ENCODE assay signal across 8 cellular contexts in genomic region chr2:46915811-46916630, GRCh38. TPM values are rescaled to one million over a fixed set of nuclear protein-coding genes. Genes with fewer than 3 reads are reported as not detected.
DNase-seq lines count a peak whose midpoint lies in the region; ATAC-seq lines count a peak whose summit lies in the region.

No MANE protein-coding gene starts in this region.

- DNase-seq in AML-193 (lab: John Stamatoyannopoulos, UW) (peak; percentile 56 to 83), NCI-H226 (peak; percentile 96), cerebellum (ENCODE audit: low spot score) (peak; percentile 95), kidney glomerular epithelial cell (lab: John Stamatoyannopoulos, UW) (peak; percentile 73)
- DNase-seq in activated CD4-positive, alpha-beta T cell treated with anti-CD3 and anti-CD28 coated beads for 1 hour = peak; percentile 68
- DNase-seq in stimulated activated CD4-positive, alpha-beta T cell treated with anti-CD3 and anti-CD28 coated beads, Interleukin-15, amount 100 ng/mL, for 48 hours (ENCODE audit: low read depth in 2 of 2) = peak; percentile 56 to 66

- ATAC-seq in GM19035 (IDR thresholded peaks at IDR 0.05; ENCODE audit: unreplicated experiment) (peak; percentile 86), HG03280 (IDR thresholded peaks at IDR 0.05; ENCODE audit: unreplicated experiment) (peak; percentile 88)

RNA-seq across cellular contexts. Expression of gene MCFD2, which starts 0.4 kb away (rescaled TPM):
- total RNA-seq in cerebellum = 41.7 TPM

RNA-seq across cellular contexts. Expression of gene TTC7A, which starts 25.0 kb away (rescaled TPM):
- total RNA-seq in cerebellum = 11.2 TPM

Comparison
In these comparisons a context has a peak if more than half of its experiments do, and no peak if none do; other contexts are left out.
1. Peak in every context shown above with its lines: DNase-seq and ATAC-seq.